In genomic region chr2:64562148-64562784, GRCh38 we compare ENCODE assay signal across 8 cellular contexts. TPM values are rescaled to one million over a fixed set of nuclear protein-coding genes. Genes with fewer than 3 reads are reported as not detected.
DNase-seq lines count a peak whose midpoint lies in the region; ATAC-seq, FAIRE-seq and TF ChIP-seq lines count a peak whose summit lies in the region.

No MANE protein-coding gene starts in this region.

- no peaks in the 10 kb centered on the region for H3K9me3 ChIP-seq in stomach

- TF ChIP-seq POLR2A in GM12892 (IDR thresholded peaks at IDR 0.05; ENCODE audit: low read depth, low read length) (no peak), stomach (IDR thresholded peaks at IDR 0.05) (no peak)

- peak; percentile 54 for TF ChIP-seq CTCF in 22Rv1 (IDR thresholded peaks at IDR 0.05)
- TF ChIP-seq CTCF in foreskin keratinocyte (conservative IDR thresholded peaks at IDR 0.05), result peak; percentile 57
- TF ChIP-seq CTCF in stomach (IDR thresholded peaks at IDR 0.05), result peak in 3 of 7 experiments; percentile 5 to 57 (median 38)

- 51 to 76% (median 61%) methylated on average over 2 of the region's 2 CpGs for WGBS in stomach, 5 donors

- no peaks in the 10 kb centered on the region for H3K27me3 ChIP-seq in foreskin keratinocyte
- H3K27me3 ChIP-seq in stomach, result no peaks in the 10 kb centered on the region

- H3K4me1 ChIP-seq in foreskin keratinocyte (peaks cover 15% of the 10 kb centered on the region), stomach (peaks cover 0 to 31% (median 12%) of the 10 kb centered on the region in 4 donors)

- H3K27ac ChIP-seq in 22Rv1, result no peak overlapping the region
- no peak overlapping the region for H3K27ac ChIP-seq in foreskin keratinocyte
- H3K27ac ChIP-seq in stomach, result no peak overlapping the region

- no peak for ATAC-seq in foreskin keratinocyte
- no peak for ATAC-seq in HG02588 (IDR thresholded peaks at IDR 0.05; ENCODE audit: unreplicated experiment)
- ATAC-seq in GM21423 (IDR thresholded peaks at IDR 0.05; ENCODE audit: unreplicated experiment), result no peak

- FAIRE-seq in GM12892 (lab: Jason Lieb, UNC), result peak; percentile 67

- no peak for TF ChIP-seq EP300 in stomach (IDR thresholded peaks at IDR 0.05)

- no peaks in the 10 kb centered on the region for H3K36me3 ChIP-seq in stomach

- intact Hi-C loops in stomach (cut with DNase I; ENCODE audit: low total_unique reads), result no loop called here

- no peak for DNase-seq in GM12892 (ENCODE audit: insufficient read length)
- DNase-seq in RPMI8226, result peak; percentile 20
- DNase-seq in foreskin keratinocyte, result no peak
- DNase-seq in stomach, result no peak
- DNase-seq in SHP77 (lab: John Stamatoyannopoulos, UW), result no peak

- no peak overlapping the region for H3K4me3 ChIP-seq in stomach

RNA-seq across cellular contexts. Expression of gene AFTPH, which starts 38.1 kb away (rescaled TPM):
- 55.8 TPM for polyA plus RNA-seq in GM12892 (2012; ENCODE audit: missing spikeins)
- total RNA-seq in foreskin keratinocyte (29.2 and 31.1 TPM in 2 replicates), stomach (10 to 100 TPM; 19.8 to 93.6 (median 46.7) TPM)
- polyA plus RNA-seq in foreskin keratinocyte (15.9 and 18.2 TPM in 2 replicates), stomach (10 to 100 TPM; 30.1 to 46.9 (median 31.1) TPM)
